Comparison of ENCODE assay signal across 1 cellular context in the genomic region with DNA sequence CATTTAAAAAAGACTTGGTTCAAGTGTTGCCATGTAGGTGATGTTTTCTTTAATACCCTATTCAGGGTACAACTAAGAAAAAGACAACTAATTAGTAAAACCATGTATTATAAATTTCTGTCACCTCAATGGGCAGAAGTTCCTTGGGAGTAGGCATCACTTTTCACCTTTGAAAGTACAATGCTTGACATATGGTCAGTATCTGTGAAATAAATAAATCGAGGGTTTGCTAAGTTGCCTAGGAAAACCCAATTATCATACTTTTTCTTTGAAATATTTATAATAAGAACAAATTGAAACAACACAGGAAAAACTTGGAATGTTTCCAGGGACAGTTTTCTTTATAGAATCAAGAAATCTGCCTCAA.
TF ChIP-seq lines count a peak whose summit lies in the region.

No MANE protein-coding gene starts in this region.

TF ChIP-seq in SK-N-SH treated with all-trans-retinoic acid at 6 μM for 48 hours, 23 proteins besides CTCF, POLR2A, EP300 and RAD21 (continued from another document):
- no peak for TF ChIP-seq OSR1 (CRISPR knock-in tag; IDR thresholded peaks at IDR 0.05)
- TF ChIP-seq RARB (CRISPR knock-in tag; IDR thresholded peaks at IDR 0.05) = no peak
- TF ChIP-seq PPARA (CRISPR knock-in tag; IDR thresholded peaks at IDR 0.05; ENCODE audit: borderline replicate concordance) = no peak
- no peak for TF ChIP-seq ARNTL (CRISPR knock-in tag; IDR thresholded peaks at IDR 0.05; ENCODE audit: borderline replicate concordance, low read depth)
- TF ChIP-seq TCF4 (CRISPR knock-in tag; IDR thresholded peaks at IDR 0.05; ENCODE audit: borderline replicate concordance) = no peak
- TF ChIP-seq CSRNP3 (CRISPR knock-in tag; IDR thresholded peaks at IDR 0.05) = no peak
- no peak for TF ChIP-seq ZNF565 (CRISPR knock-in tag; conservative IDR thresholded peaks at IDR 0.05; ENCODE audit: low read depth)
